Comparison of ENCODE assay signal across 13 cellular contexts in the genomic region with DNA sequence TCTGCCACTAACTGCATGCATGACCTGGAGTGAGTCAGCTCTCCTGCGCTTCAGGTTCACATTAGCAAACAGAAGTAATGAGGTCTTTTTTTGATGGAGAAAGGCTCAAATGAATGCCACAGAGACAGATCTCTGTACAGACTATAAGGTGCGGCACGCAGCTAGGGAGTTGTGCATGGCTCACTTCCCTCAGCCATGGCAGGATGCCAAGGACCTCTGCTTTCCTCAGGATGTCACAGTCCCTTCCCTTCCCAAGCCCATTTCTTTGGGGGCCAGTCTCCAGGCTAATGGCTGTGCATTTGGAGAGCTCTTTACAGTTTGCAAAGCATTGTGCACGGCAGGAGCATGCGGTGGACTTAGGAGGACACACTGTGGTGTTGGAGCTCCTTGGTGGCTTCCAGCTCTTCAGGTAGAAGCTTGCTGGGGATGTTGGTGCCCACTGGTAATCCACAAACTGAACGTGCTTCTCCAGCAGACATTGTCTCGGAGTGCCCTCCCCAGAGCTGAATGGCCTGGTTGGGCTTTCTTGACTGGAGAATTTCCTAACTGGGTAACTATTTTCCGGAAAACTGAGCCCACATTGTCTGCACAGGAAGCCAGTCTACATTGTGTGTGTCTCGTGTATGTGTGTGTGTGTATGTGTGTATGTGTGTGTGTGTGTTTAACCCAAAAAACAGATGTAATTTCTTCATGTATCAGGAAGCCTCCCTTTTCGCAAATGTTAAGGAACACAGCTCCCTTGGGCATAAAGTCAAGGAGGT.
DNase-seq lines count a peak whose midpoint lies in the region; ATAC-seq and TF ChIP-seq lines count a peak whose summit lies in the region.
"Had no signal": no experiment of that assay in that cellular context is flagged by ENCODE, and none has a peak within 500 bp of the region (broad histone marks: within the 10 kb centered on the region; RNA-seq: fewer than 3 reads in every experiment).

No MANE protein-coding gene starts in this region.

- H3K4me1 Mint-ChIP-seq in progenitor cell of endocrine pancreas (ENCODE audit: low read depth) = peaks cover 8% of the 10 kb centered on the region

- no peak overlapping the region for H3K4me3 Mint-ChIP-seq in progenitor cell of endocrine pancreas (ENCODE audit: low read depth)
- H3K4me3 Mint-ChIP-seq: CD4-positive, alpha-beta memory T cell had no signal

- no peaks in the 10 kb centered on the region for H3K9me3 Mint-ChIP-seq in progenitor cell of endocrine pancreas (ENCODE audit: low read depth)
- H3K9me3 Mint-ChIP-seq: CD4-positive, alpha-beta memory T cell had no signal

- H3K4me3 ChIP-seq in AG10803 (ENCODE audit: low read length) = no peak overlapping the region
- H3K4me3 ChIP-seq in brain microvascular endothelial cell (ENCODE audit: low read depth, low read length) = no peak overlapping the region
- H3K4me3 ChIP-seq: suprapubic skin had no signal

- in situ Hi-C loops in KBM-7 (cut with MboI; ENCODE audit: low pct_unique_long_range_greater_than_20kb, low sequenced_read_pairs) (no loop called here), brain microvascular endothelial cell (cut with HindIII; ENCODE audit: low pct_ligation_motif_present, low sequenced_read_pairs) (no loop called here)

- no peak for TF ChIP-seq CTCF in AG10803 (conservative IDR thresholded peaks at IDR 0.05; ENCODE audit: low read length)
- TF ChIP-seq CTCF in brain microvascular endothelial cell (IDR thresholded peaks at IDR 0.05; ENCODE audit: low read depth, low read length, missing control alignments) = no peak
- no peak for TF ChIP-seq CTCF in progenitor cell of endocrine pancreas (IDR thresholded peaks at IDR 0.05; ENCODE audit: unreplicated experiment)

- H3K36me3 Mint-ChIP-seq in progenitor cell of endocrine pancreas (ENCODE audit: insufficient read depth) = no peaks in the 10 kb centered on the region
- H3K36me3 Mint-ChIP-seq: CD4-positive, alpha-beta memory T cell had no signal

- DNase-seq in AG10803 (ENCODE audit: low read depth) (peak; percentile 34), KBM-7 (peak; percentile 38), brain microvascular endothelial cell (peak; percentile 28), left kidney (ENCODE audit: low read depth, low spot score) (peak; percentile 35), NCI-H446 treated with DMSO at 0.1 percent for 48 hours (lab: John Stamatoyannopoulos, UW) (no peak), progenitor cell of endocrine pancreas (ENCODE audit: low spot score, unreplicated experiment) (no peak), RKO (ENCODE audit: low spot score) (no peak)
- DNase-seq: amniotic stem cell; CD4-positive, alpha-beta memory T cell; NCI-H1436; stimulated activated CD4-positive, alpha-beta T cell treated with anti-CD3 and anti-CD28 coated beads, Interleukin-2, amount 100 ng/mL, for 24 hours had no signal

- H3K27me3 ChIP-seq in brain microvascular endothelial cell (replicated peaks) = no peaks in the 10 kb centered on the region
- H3K27me3 ChIP-seq: suprapubic skin had no signal

- peaks cover 72% of the 10 kb centered on the region for H3K27me3 Mint-ChIP-seq in progenitor cell of endocrine pancreas

- H3K36me3 ChIP-seq in brain microvascular endothelial cell (replicated peaks) = no peaks in the 10 kb centered on the region
- H3K36me3 ChIP-seq: suprapubic skin had no signal

- H3K27ac Mint-ChIP-seq in progenitor cell of endocrine pancreas = no peak overlapping the region
- H3K27ac Mint-ChIP-seq: CD4-positive, alpha-beta memory T cell had no signal

- no peak overlapping the region for H3K27ac ChIP-seq in brain microvascular endothelial cell

- ATAC-seq in HG02571 (IDR thresholded peaks at IDR 0.05; ENCODE audit: unreplicated experiment) = no peak

Comparison
In these comparisons a context has a peak if more than half of its experiments do, and no peak if none do; other contexts are left out.
1. DNase-seq: peak in AG10803 (single experiment), KBM-7 (single experiment), brain microvascular endothelial cell (single experiment) and left kidney (single experiment); none in NCI-H446 treated with DMSO at 0.1 percent for 48 hours (single experiment), progenitor cell of endocrine pancreas (single experiment) and RKO (single experiment).